Comparison of ENCODE assay signal across 39 cellular contexts in genomic region chr3:19808834-19809233, GRCh38.
"Had no signal": no experiment of that assay in that cellular context is flagged by ENCODE, and none has a peak within 500 bp of the region (broad histone marks: within the 10 kb centered on the region; RNA-seq: fewer than 3 reads in every experiment).

No MANE protein-coding gene starts in this region.

- H3K36me3 ChIP-seq: ascending aorta, cardiac muscle cell had no signal

- H3K9me3 Mint-ChIP-seq: activated CD4-positive, alpha-beta T cell treated with anti-CD3 and anti-CD28 coated beads, Interleukin-2, amount 10 ng/mL, durations not matched to agents 7 days and 5 days; activated naive CD4-positive, alpha-beta T cell treated with anti-CD3 and anti-CD28 coated beads, Interleukin-2, amount 50 U/mL, for 24 hours; activated naive CD8-positive, alpha-beta T cell treated with anti-CD3 and anti-CD28 coated beads, Interleukin-2, amount 10 ng/mL, durations not matched to agents 7 days and 5 days; activated naive CD8-positive, alpha-beta T cell treated with anti-CD3 and anti-CD28 coated beads, Interleukin-2, amount 50 U/mL, for 24 hours; activated T-helper 2 cell treated with anti-CD3 and anti-CD28 coated beads, Interferon-gamma antibody, Interleukin-2, Interleukin-4, amounts not matched to agents 10 μg/mL and 5 μg/mL and 100 μg/mL, durations not matched to agents 14 hours and 24 hours and 36 hours; central memory CD8-positive, alpha-beta T cell; T-helper 1 cell treated with Interleukin-12 subunit alpha and Interleukin-12 subunit beta and Interleukin-4 antibody, amounts not matched to agents 30 μg/mL and 1 μg/mL, for 36 hours; T-helper 2 cell treated with Interferon-gamma antibody and Interleukin-4, amounts not matched to agents 5 μg/mL and 100 μg/mL, for 36 hours had no signal

- H3K4me1 ChIP-seq: ascending aorta had no signal

- DNase-seq: activated CD4-positive, alpha-beta memory T cell treated with anti-CD3 and anti-CD28 coated beads, Interleukin-2, amount 10 ng/mL, durations not matched to agents 7 days and 5 days; activated CD4-positive, alpha-beta T cell treated with anti-CD3 and anti-CD28 coated beads for 1 hour; activated CD4-positive, alpha-beta T cell treated with anti-CD3 and anti-CD28 coated beads for 36 hours; activated CD4-positive, alpha-beta T cell treated with anti-CD3 and anti-CD28 coated beads for 48 hours; activated CD4-positive, alpha-beta T cell treated with anti-CD3 and anti-CD28 coated beads, Interleukin-2, amount 10 ng/mL, durations not matched to agents 7 days and 5 days; activated CD4-positive, alpha-beta T cell treated with anti-CD3 and anti-CD28 coated beads, Interleukin-2, amount 50 U/mL, for 48 hours; activated CD4-positive, CD25-positive, alpha-beta regulatory T cell; activated CD8-positive, alpha-beta memory T cell treated with anti-CD3 and anti-CD28 coated beads for 24 hours; activated CD8-positive, alpha-beta memory T cell treated with anti-CD3 and anti-CD28 coated beads, Interleukin-2, amount 10 ng/mL, durations not matched to agents 7 days and 5 days; activated CD8-positive, alpha-beta memory T cell treated with anti-CD3 and anti-CD28 coated beads, Interleukin-2, amount 50 U/mL, for 48 hours; activated CD8-positive, alpha-beta T cell treated with anti-CD3 and anti-CD28 coated beads, Interleukin-2, amount 10 ng/mL, durations not matched to agents 7 days and 5 days; activated effector memory CD4-positive, alpha-beta T cell treated with Interleukin-2 at 50 U/mL for 16 hours; activated gamma-delta T cell; activated naive CD4-positive, alpha-beta T cell treated with anti-CD3 and anti-CD28 coated beads, Interleukin-2, amount 10 ng/mL, durations not matched to agents 7 days and 5 days; activated naive CD4-positive, alpha-beta T cell treated with Interleukin-2 at 50 U/mL for 16 hours; activated naive CD8-positive, alpha-beta T cell treated with anti-CD3 and anti-CD28 coated beads, Interleukin-2, amount 10 ng/mL, durations not matched to agents 7 days and 5 days; activated naive CD8-positive, alpha-beta T cell treated with anti-CD3 and anti-CD28 coated beads, Interleukin-2, amount 50 U/mL, for 24 hours; activated T-cell treated with anti-CD3 and anti-CD28 coated beads, Interleukin-2, amount 50 U/mL, for 24 hours; activated T-cell treated with anti-CD3 and anti-CD28 coated beads, Interleukin-2, amount 50 U/mL, for 48 hours; amygdala; anterior cingulate cortex; caudate nucleus; SW 1271; T-helper 1 cell; T-helper 2 cell; T-helper 9 cell had no signal

- H3K27ac Mint-ChIP-seq: activated CD4-positive, alpha-beta memory T cell treated with anti-CD3 and anti-CD28 coated beads, Interleukin-2, amount 10 ng/mL, durations not matched to agents 7 days and 5 days; activated CD4-positive, alpha-beta T cell treated with anti-CD3 and anti-CD28 coated beads for 36 hours; activated CD4-positive, alpha-beta T cell treated with anti-CD3 and anti-CD28 coated beads, Interleukin-2, amount 10 ng/mL, durations not matched to agents 7 days and 5 days; activated CD8-positive, alpha-beta memory T cell treated with anti-CD3 and anti-CD28 coated beads, Interleukin-2, amount 10 ng/mL, durations not matched to agents 7 days and 5 days; activated CD8-positive, alpha-beta T cell treated with anti-CD3 and anti-CD28 coated beads, Interleukin-2, amount 10 ng/mL, durations not matched to agents 7 days and 5 days; activated naive CD4-positive, alpha-beta T cell treated with anti-CD3 and anti-CD28 coated beads, Interleukin-2, amount 10 ng/mL, durations not matched to agents 7 days and 5 days; activated naive CD4-positive, alpha-beta T cell treated with anti-CD3 and anti-CD28 coated beads, Interleukin-2, amount 50 U/mL, for 24 hours; activated naive CD8-positive, alpha-beta T cell; activated naive CD8-positive, alpha-beta T cell treated with anti-CD3 and anti-CD28 coated beads, Interleukin-2, amount 10 ng/mL, durations not matched to agents 7 days and 5 days; activated naive CD8-positive, alpha-beta T cell treated with anti-CD3 and anti-CD28 coated beads, Interleukin-2, amount 50 U/mL, for 24 hours; activated T-cell treated with anti-CD3 and anti-CD28 coated beads, Interleukin-2, amount 50 U/mL, for 24 hours; activated T-helper 2 cell treated with anti-CD3 and anti-CD28 coated beads, Interferon-gamma antibody, Interleukin-2, Interleukin-4, amounts not matched to agents 10 μg/mL and 5 μg/mL and 100 μg/mL, durations not matched to agents 14 hours and 24 hours and 36 hours; brain; T-helper 1 cell treated with Interleukin-12 subunit alpha and Interleukin-12 subunit beta and Interleukin-4 antibody, amounts not matched to agents 30 μg/mL and 1 μg/mL, for 36 hours; T-helper 2 cell treated with Interferon-gamma antibody and Interleukin-4, amounts not matched to agents 5 μg/mL and 100 μg/mL, for 36 hours had no signal

- H3K4me1 Mint-ChIP-seq: activated CD4-positive, alpha-beta memory T cell treated with anti-CD3 and anti-CD28 coated beads, Interleukin-2, amount 10 ng/mL, durations not matched to agents 7 days and 5 days; activated CD4-positive, alpha-beta T cell treated with anti-CD3 and anti-CD28 coated beads for 36 hours; activated CD4-positive, alpha-beta T cell treated with anti-CD3 and anti-CD28 coated beads, Interleukin-2, amount 10 ng/mL, durations not matched to agents 7 days and 5 days; activated CD8-positive, alpha-beta memory T cell treated with anti-CD3 and anti-CD28 coated beads, Interleukin-2, amount 10 ng/mL, durations not matched to agents 7 days and 5 days; activated naive CD4-positive, alpha-beta T cell treated with anti-CD3 and anti-CD28 coated beads, Interleukin-2, amount 10 ng/mL, durations not matched to agents 7 days and 5 days; activated naive CD4-positive, alpha-beta T cell treated with anti-CD3 and anti-CD28 coated beads, Interleukin-2, amount 50 U/mL, for 24 hours; activated naive CD8-positive, alpha-beta T cell treated with anti-CD3 and anti-CD28 coated beads, Interleukin-2, amount 10 ng/mL, durations not matched to agents 7 days and 5 days; activated naive CD8-positive, alpha-beta T cell treated with anti-CD3 and anti-CD28 coated beads, Interleukin-2, amount 50 U/mL, for 24 hours; brain; central memory CD8-positive, alpha-beta T cell had no signal

- H3K27me3 Mint-ChIP-seq: activated CD4-positive, alpha-beta memory T cell treated with anti-CD3 and anti-CD28 coated beads, Interleukin-2, amount 10 ng/mL, durations not matched to agents 7 days and 5 days; activated naive CD4-positive, alpha-beta T cell treated with anti-CD3 and anti-CD28 coated beads, Interleukin-2, amount 10 ng/mL, durations not matched to agents 7 days and 5 days; activated T-cell treated with anti-CD3 and anti-CD28 coated beads, Interleukin-2, amount 50 U/mL, for 24 hours; brain had no signal

- H3K4me3 Mint-ChIP-seq: activated CD4-positive, alpha-beta memory T cell treated with anti-CD3 and anti-CD28 coated beads, Interleukin-2, amount 10 ng/mL, durations not matched to agents 7 days and 5 days; activated CD4-positive, alpha-beta T cell treated with anti-CD3 and anti-CD28 coated beads for 36 hours; activated CD4-positive, alpha-beta T cell treated with anti-CD3 and anti-CD28 coated beads, Interleukin-2, amount 10 ng/mL, durations not matched to agents 7 days and 5 days; activated CD8-positive, alpha-beta memory T cell treated with anti-CD3 and anti-CD28 coated beads, Interleukin-2, amount 10 ng/mL, durations not matched to agents 7 days and 5 days; activated CD8-positive, alpha-beta T cell treated with anti-CD3 and anti-CD28 coated beads, Interleukin-2, amount 10 ng/mL, durations not matched to agents 7 days and 5 days; activated naive CD4-positive, alpha-beta T cell treated with anti-CD3 and anti-CD28 coated beads, Interleukin-2, amount 10 ng/mL, durations not matched to agents 7 days and 5 days; activated naive CD4-positive, alpha-beta T cell treated with anti-CD3 and anti-CD28 coated beads, Interleukin-2, amount 50 U/mL, for 24 hours; activated naive CD8-positive, alpha-beta T cell; activated naive CD8-positive, alpha-beta T cell treated with anti-CD3 and anti-CD28 coated beads, Interleukin-2, amount 10 ng/mL, durations not matched to agents 7 days and 5 days; activated naive CD8-positive, alpha-beta T cell treated with anti-CD3 and anti-CD28 coated beads, Interleukin-2, amount 50 U/mL, for 24 hours; activated T-cell treated with anti-CD3 and anti-CD28 coated beads, Interleukin-2, amount 50 U/mL, for 24 hours; brain; central memory CD8-positive, alpha-beta T cell; T-helper 1 cell treated with Interleukin-12 subunit alpha and Interleukin-12 subunit beta and Interleukin-4 antibody, amounts not matched to agents 30 μg/mL and 1 μg/mL, for 36 hours; T-helper 2 cell treated with Interferon-gamma antibody and Interleukin-4, amounts not matched to agents 5 μg/mL and 100 μg/mL, for 36 hours had no signal

- H3K27ac ChIP-seq: ascending aorta, cardiac muscle cell, VCaP had no signal

- H3K4me3 ChIP-seq: ascending aorta, cardiac muscle cell had no signal

- ATAC-seq: activated CD4-positive, alpha-beta T cell treated with anti-CD3 and anti-CD28 coated beads for 36 hours; activated CD4-positive, CD25-positive, alpha-beta regulatory T cell treated with anti-CD3 and anti-CD28 coated beads, Interleukin-2, amount 50 U/mL, for 24 hours; activated CD8-positive, alpha-beta memory T cell treated with anti-CD3 and anti-CD28 coated beads, Interleukin-2, amount 10 ng/mL, durations not matched to agents 7 days and 5 days; activated CD8-positive, alpha-beta T cell treated with anti-CD3 and anti-CD28 coated beads, Interleukin-2, amount 10 ng/mL, durations not matched to agents 7 days and 5 days; activated naive CD8-positive, alpha-beta T cell treated with anti-CD3 and anti-CD28 coated beads, Interleukin-2, amount 50 U/mL, for 24 hours had no signal

- FAIRE-seq: bronchial epithelial cell, TTC549 had no signal

- H3K27me3 ChIP-seq: ascending aorta, cardiac muscle cell had no signal

- H3K36me3 Mint-ChIP-seq: activated CD8-positive, alpha-beta memory T cell treated with anti-CD3 and anti-CD28 coated beads, Interleukin-2, amount 10 ng/mL, durations not matched to agents 7 days and 5 days; activated naive CD4-positive, alpha-beta T cell treated with anti-CD3 and anti-CD28 coated beads, Interleukin-2, amount 10 ng/mL, durations not matched to agents 7 days and 5 days; activated naive CD4-positive, alpha-beta T cell treated with anti-CD3 and anti-CD28 coated beads, Interleukin-2, amount 50 U/mL, for 24 hours; activated naive CD8-positive, alpha-beta T cell; activated naive CD8-positive, alpha-beta T cell treated with anti-CD3 and anti-CD28 coated beads, Interleukin-2, amount 10 ng/mL, durations not matched to agents 7 days and 5 days; brain had no signal
